10 cellular contexts compared by ENCODE assay signal in the genomic region with DNA sequence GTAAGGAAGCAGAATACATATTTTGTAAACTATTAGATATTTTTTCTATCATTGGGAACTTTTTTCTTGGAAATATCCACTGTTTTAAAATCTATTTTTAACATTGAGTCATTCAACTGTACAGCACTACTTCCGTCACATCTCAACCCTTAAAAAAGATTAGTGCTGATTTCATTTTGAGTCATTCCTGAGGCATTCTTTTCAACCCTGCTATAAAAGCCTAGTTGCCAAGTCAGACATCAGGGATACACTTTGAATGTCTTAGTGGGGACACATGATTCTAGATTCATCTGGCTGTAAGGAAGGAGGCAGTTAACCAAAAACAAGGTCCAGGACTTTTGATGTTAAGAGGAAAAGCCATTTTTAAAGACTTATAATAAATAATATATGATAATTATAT.
A peak's percentile ranks its signal among the peaks of the same experiment; 100 is the strongest.
DNase-seq lines count a peak whose midpoint lies in the region; ATAC-seq and TF ChIP-seq lines count a peak whose summit lies in the region.
"Had no signal": no experiment of that assay in that cellular context is flagged by ENCODE, and none has a peak within 500 bp of the region (broad histone marks: within the 10 kb centered on the region; RNA-seq: fewer than 3 reads in every experiment).

No MANE protein-coding gene starts in this region.

- H3K4me1 Mint-ChIP-seq in activated CD4-positive, alpha-beta T cell treated with anti-CD3 and anti-CD28 coated beads for 36 hours = no peaks in the 10 kb centered on the region

- POLR2A ChIA-PET in activated CD4-positive, alpha-beta T cell treated with anti-CD3 and anti-CD28 coated beads for 36 hours (lab: Charles Lee) = no interaction called here

- no peaks in the 10 kb centered on the region for H3K36me3 ChIP-seq in brain microvascular endothelial cell (replicated peaks)

- H3K4me3 Mint-ChIP-seq in activated CD4-positive, alpha-beta T cell treated with anti-CD3 and anti-CD28 coated beads for 36 hours = no peak overlapping the region

- CTCF ChIA-PET in activated CD4-positive, alpha-beta T cell treated with anti-CD3 and anti-CD28 coated beads for 36 hours (lab: Charles Lee) = interaction anchor here (1.6 kb wide), 1 partner anchor 37 kb away, joined by 5 read pairs; no protein-coding TSS in a partner anchor

- peak overlapping the region; percentile 98 for H3K27ac ChIP-seq in brain microvascular endothelial cell
- H3K27ac ChIP-seq: VCaP had no signal

- no peaks in the 10 kb centered on the region for H3K9me3 Mint-ChIP-seq in activated CD4-positive, alpha-beta T cell treated with anti-CD3 and anti-CD28 coated beads for 36 hours (ENCODE audit: low read depth)

- H3K4me3 ChIP-seq in GM12865 (ENCODE audit: low read depth, low read length) = no peak overlapping the region
- H3K4me3 ChIP-seq in brain microvascular endothelial cell (ENCODE audit: low read depth, low read length) = no peak overlapping the region

- in situ Hi-C loops in brain microvascular endothelial cell (cut with HindIII; ENCODE audit: low pct_ligation_motif_present, low sequenced_read_pairs) = no loop called here

- intact Hi-C loops in activated CD4-positive, alpha-beta T cell treated with anti-CD3 and anti-CD28 coated beads for 36 hours (cut with DNase I, micrococcal nuclease) = no loop called here

- H3K36me3 Mint-ChIP-seq in activated CD4-positive, alpha-beta T cell treated with anti-CD3 and anti-CD28 coated beads for 36 hours (ENCODE audit: low read depth) = peaks cover 15% of the 10 kb centered on the region

- H3K27me3 ChIP-seq in brain microvascular endothelial cell (replicated peaks) = no peaks in the 10 kb centered on the region

- no peak overlapping the region for H3K27ac Mint-ChIP-seq in activated CD4-positive, alpha-beta T cell treated with anti-CD3 and anti-CD28 coated beads for 36 hours

- DNase-seq in GM12865 (ENCODE audit: low read depth) = peak; percentile 5
- DNase-seq in brain microvascular endothelial cell = peak; percentile 85
- DNase-seq in myocyte (ENCODE audit: low read depth) = peak; percentile 85
- no peak for DNase-seq in NCI-H345 (lab: John Stamatoyannopoulos, UW)
- DNase-seq in GM10266 (ENCODE audit: extremely low spot score) = no peak
- DNase-seq in activated CD4-positive, alpha-beta T cell treated with anti-CD3 and anti-CD28 coated beads for 36 hours = no peak
- DNase-seq: Kasumi-1 had no signal

- H3K27me3 Mint-ChIP-seq in activated CD4-positive, alpha-beta T cell treated with anti-CD3 and anti-CD28 coated beads for 36 hours = no peaks in the 10 kb centered on the region

- ATAC-seq in HG03342 (IDR thresholded peaks at IDR 0.05; ENCODE audit: unreplicated experiment) (peak; percentile 85), GM19328 (IDR thresholded peaks at IDR 0.05; ENCODE audit: unreplicated experiment) (no peak)
- ATAC-seq in activated CD4-positive, alpha-beta T cell treated with anti-CD3 and anti-CD28 coated beads for 36 hours = no peak

- TF ChIP-seq CTCF in GM12865 (IDR thresholded peaks at IDR 0.05; ENCODE audit: insufficient read depth, low read depth, low read length, missing control alignments) (no peak), brain microvascular endothelial cell (IDR thresholded peaks at IDR 0.05; ENCODE audit: low read depth, low read length, missing control alignments) (no peak), GM10266 (IDR thresholded peaks at IDR 0.05; ENCODE audit: control insufficient read depth, insufficient read depth, low read depth, missing control alignments) (no peak)

Comparison
In these comparisons a context has a peak if more than half of its experiments do, and no peak if none do; other contexts are left out.
1. DNase-seq: peak in GM12865 (single experiment), brain microvascular endothelial cell (single experiment) and myocyte (single experiment); none in NCI-H345 (single experiment), GM10266 (single experiment) and activated CD4-positive, alpha-beta T cell treated with anti-CD3 and anti-CD28 coated beads for 36 hours (single experiment).